In genomic region chr7:123748171-123748733, GRCh38 we compare ENCODE assay signal across 8 cellular contexts.
DNase-seq lines count a peak whose midpoint lies in the region; ATAC-seq and TF ChIP-seq lines count a peak whose summit lies in the region.

No MANE protein-coding gene starts in this region.

- peaks cover 20 to 35% of the 10 kb centered on the region in 2 experiments for H3K4me1 ChIP-seq in neutrophil (ENCODE audit: control insufficient read depth in 1 of 2, insufficient read depth in 1 of 2, low read depth in 1 of 2, low read length in 1 of 2)

- TF ChIP-seq CTCF in neutrophil (IDR thresholded peaks at IDR 0.05) = no peak

- peak; percentile 28 for ATAC-seq in HG02642 (IDR thresholded peaks at IDR 0.05; ENCODE audit: poor library complexity, unreplicated experiment)

- H3K36me3 ChIP-seq in neutrophil = no peaks in the 10 kb centered on the region

- H3K4me3 ChIP-seq in neutrophil (ENCODE audit: low read depth in 1 of 2, low read length in 1 of 2) = peak overlapping the region; percentile 81 to 92

- DNase-seq in NCI-H345 (lab: John Stamatoyannopoulos, UW) (peak; percentile 25), NCI-H345 treated with DMSO at 0.1 percent for 48 hours (lab: John Stamatoyannopoulos, UW; ENCODE audit: unreplicated experiment) (no peak), NCI-H1092 treated with DMSO at 0.1 percent for 48 hours (lab: John Stamatoyannopoulos, UW) (peak; percentile 50), globus pallidus (ENCODE audit: low spot score) (peak; percentile 29), GF-D8 (lab: John Stamatoyannopoulos, UW) (no peak)
- peak; percentile 1 for DNase-seq in activated gamma-delta T cell treated with anti-CD3 and anti-CD28 coated beads, Interleukin-2, amount 50 U/mL, for 16 hours (ENCODE audit: low read depth)

- peaks cover 13% of the 10 kb centered on the region for H3K27me3 ChIP-seq in neutrophil

- H3K9me3 ChIP-seq in neutrophil = no peaks in the 10 kb centered on the region

- H3K27ac ChIP-seq in neutrophil = peak overlapping the region; percentile 85

Comparison
In these comparisons a context has a peak if more than half of its experiments do, and no peak if none do; other contexts are left out.
1. DNase-seq: peak in NCI-H345 (single experiment), NCI-H1092 treated with DMSO at 0.1 percent for 48 hours (single experiment), activated gamma-delta T cell treated with anti-CD3 and anti-CD28 coated beads, Interleukin-2, amount 50 U/mL, for 16 hours (single experiment) and globus pallidus (single experiment); none in NCI-H345 treated with DMSO at 0.1 percent for 48 hours (single experiment) and GF-D8 (single experiment).